12 cellular contexts compared by ENCODE assay signal in the genomic region with DNA sequence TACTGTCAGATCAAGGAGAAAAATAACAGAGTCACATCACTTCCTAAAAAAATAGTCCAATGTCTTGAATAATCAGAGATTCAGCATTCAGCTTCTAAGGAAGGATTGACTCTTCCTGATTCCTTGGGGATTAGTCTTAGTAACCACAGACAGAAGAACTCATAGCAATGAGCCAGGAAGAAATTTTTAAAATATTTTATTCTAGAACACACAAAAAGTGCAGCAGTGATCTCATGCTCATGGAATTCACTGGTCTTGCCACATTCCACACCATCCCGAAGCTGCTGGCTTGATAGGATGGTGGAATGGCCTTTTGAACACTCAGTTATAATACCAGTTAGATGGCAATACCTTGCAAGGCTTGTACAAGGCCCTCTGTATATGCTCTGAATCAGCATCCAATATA. TPM values are rescaled to one million over a fixed set of nuclear protein-coding genes. Genes with fewer than 3 reads are reported as not detected.
A peak's percentile ranks its signal among the peaks of the same experiment; 100 is the strongest.
DNase-seq lines count a peak whose midpoint lies in the region; ATAC-seq, FAIRE-seq and TF ChIP-seq lines count a peak whose summit lies in the region.
"Had no signal": no experiment of that assay in that cellular context is flagged by ENCODE, and none has a peak within 500 bp of the region (broad histone marks: within the 10 kb centered on the region; RNA-seq: fewer than 3 reads in every experiment).

No MANE protein-coding gene starts in this region.

- DNase-seq in choroid plexus epithelial cell (ENCODE audit: low read depth) (peak; percentile 96), lung microvascular endothelial cell (ENCODE audit: low read depth in 2 of 2) (peak; percentile 79 to 91), NAMALWA (ENCODE audit: low spot score) (no peak), small intestine (no peak)
- DNase-seq: amygdala; CD4-positive, alpha-beta T cell; KG1; T-helper 2 cell had no signal

- no peaks in the 10 kb centered on the region for H3K9me3 ChIP-seq in HUES48 (ENCODE audit: control insufficient read depth, insufficient read depth, low read length)
- no peaks in the 10 kb centered on the region for H3K9me3 ChIP-seq in small intestine (ENCODE audit: control insufficient read depth, low read depth)

- no peak for TF ChIP-seq CTCF in choroid plexus epithelial cell (conservative IDR thresholded peaks at IDR 0.05; ENCODE audit: low read depth, low read length)

- 39 to 52% (median 44%) methylated on average over 1 of the region's 1 CpG for WGBS in small intestine, 3 donors

- H3K9ac ChIP-seq in HUES48 (ENCODE audit: low read depth, low read length): no peak overlapping the region

- H3K79me2 ChIP-seq in ACC112 (ENCODE audit: control insufficient read depth, insufficient read depth, low read length, unreplicated experiment): no peaks in the 10 kb centered on the region

- H3K4me1 ChIP-seq in ACC112 (ENCODE audit: control insufficient read depth, insufficient read depth, low read length, unreplicated experiment) (peaks cover 34% of the 10 kb centered on the region), HUES48 (ENCODE audit: control insufficient read depth, insufficient read depth, low read length) (no peaks in the 10 kb centered on the region; the same call in 1 of the 2 replicates), small intestine (ENCODE audit: control insufficient read depth in 2 of 2, insufficient read depth in 1 of 2, low read depth in 1 of 2, low read length in 1 of 2) (no peaks in the 10 kb centered on the region)

- peak overlapping the region; percentile 52 for H2AFZ ChIP-seq in ACC112 (ENCODE audit: low read length, unreplicated experiment)

- ATAC-seq in HG02759 (IDR thresholded peaks at IDR 0.05; ENCODE audit: unreplicated experiment) (no peak), HG02798 (IDR thresholded peaks at IDR 0.05; ENCODE audit: poor library complexity, unreplicated experiment) (no peak)

- H3K27ac ChIP-seq in ACC112 (ENCODE audit: low read depth, low read length) (peak overlapping the region; percentile 83), HUES48 (ENCODE audit: low read depth, low read length) (peak overlapping the region; percentile 1), small intestine (ENCODE audit: low read depth in 1 of 2, low read length in 1 of 2) (no peak overlapping the region)

- H3K4me3 ChIP-seq in ACC112 (ENCODE audit: low read depth, low read length) (peak overlapping the region; percentile 31; the same call in 1 of the 2 replicates), HUES48 (ENCODE audit: low read depth, low read length) (no peak overlapping the region; the same call in 1 of the 2 replicates), choroid plexus epithelial cell (ENCODE audit: low read depth, low read length) (no peak overlapping the region), small intestine (ENCODE audit: low read depth in 1 of 2, low read length in 2 of 2) (no peak overlapping the region)

- peaks cover 14% of the 10 kb centered on the region; the same call in 1 of the 2 replicates for H3K36me3 ChIP-seq in ACC112 (ENCODE audit: insufficient read depth, low read length)
- H3K36me3 ChIP-seq in HUES48 (ENCODE audit: control insufficient read depth, insufficient read depth, low read length): no peaks in the 10 kb centered on the region
- H3K36me3 ChIP-seq in small intestine (ENCODE audit: control insufficient read depth in 2 of 2, insufficient read depth in 2 of 2, low read length in 2 of 2): no peaks in the 10 kb centered on the region

- H3K27me3 ChIP-seq in ACC112 (ENCODE audit: insufficient read depth, low read length): no peaks in the 10 kb centered on the region
- no peaks in the 10 kb centered on the region for H3K27me3 ChIP-seq in HUES48 (ENCODE audit: control insufficient read depth, insufficient read depth, low read length)
- no peaks in the 10 kb centered on the region for H3K27me3 ChIP-seq in small intestine (ENCODE audit: control insufficient read depth in 2 of 2, insufficient read depth in 2 of 2, low read length in 2 of 2)

- FAIRE-seq in small intestine (lab: Jason Lieb, UNC): no peak

RNA-seq across cellular contexts. Expression of gene ABI3BP, which starts 43.0 kb away (rescaled TPM):
- 6.3 and 7.7 TPM in 2 replicates for total RNA-seq in lung microvascular endothelial cell
- polyA plus RNA-seq in small intestine: 10 to 100 TPM in 1 of 3 donors, under 1 TPM in 1, not detected in 1; 0.54 to 14.4 TPM
- total RNA-seq: CD4-positive, alpha-beta T cell had no signal

Comparison
In these comparisons a context has a peak if more than half of its experiments do, and no peak if none do; other contexts are left out.
1. H3K27ac ChIP-seq: peak in ACC112 (single experiment) and HUES48 (single experiment); none in small intestine (0 of 2).
2. DNase-seq: peak in choroid plexus epithelial cell (single experiment) and lung microvascular endothelial cell (2 of 2); none in NAMALWA (single experiment) and small intestine (single experiment).